25 cellular contexts compared by ENCODE assay signal in genomic region chr10:69738858-69739435, GRCh38.
"Had no signal": no experiment of that assay in that cellular context is flagged by ENCODE, and none has a peak within 500 bp of the region (broad histone marks: within the 10 kb centered on the region; RNA-seq: fewer than 3 reads in every experiment).

No MANE protein-coding gene starts in this region.

- H3K27ac ChIP-seq: brain microvascular endothelial cell, SJSA1 had no signal

- H3K36me3 Mint-ChIP-seq: activated naive CD8-positive, alpha-beta T cell treated with anti-CD3 and anti-CD28 coated beads for 36 hours had no signal

- H3K4me3 Mint-ChIP-seq: activated CD4-positive, alpha-beta T cell treated with anti-CD3 and anti-CD28 coated beads, Interleukin-2, amount 10 ng/mL, durations not matched to agents 24 days and 14 days; activated CD8-positive, alpha-beta T cell treated with anti-CD3 and anti-CD28 coated beads for 36 hours; activated naive CD8-positive, alpha-beta T cell treated with anti-CD3 and anti-CD28 coated beads for 36 hours; activated T-cell treated with anti-CD3 and anti-CD28 coated beads, Interleukin-2, amount 50 U/mL, for 72 hours; activated T-helper 17 cell treated with anti-CD3 and anti-CD28 coated beads, Interleukin-2, amount 50 U/mL, for 72 hours; T-helper 1 cell treated with Interleukin-12 subunit alpha and Interleukin-12 subunit beta and Interleukin-4 antibody, amounts not matched to agents 30 μg/mL and 1 μg/mL, for 36 hours; T-helper 2 cell treated with Interferon-gamma antibody and Interleukin-4, amounts not matched to agents 5 μg/mL and 100 μg/mL, for 36 hours had no signal

- H3K4me2 ChIP-seq: SK-N-SH had no signal

- H3K9me3 ChIP-seq: SJSA1, SK-N-SH had no signal

- H3K27ac Mint-ChIP-seq: activated CD4-positive, alpha-beta T cell treated with anti-CD3 and anti-CD28 coated beads, Interleukin-2, amount 10 ng/mL, durations not matched to agents 24 days and 14 days; activated CD8-positive, alpha-beta T cell treated with anti-CD3 and anti-CD28 coated beads for 36 hours; activated naive CD8-positive, alpha-beta T cell treated with anti-CD3 and anti-CD28 coated beads for 36 hours; activated T-cell treated with anti-CD3 and anti-CD28 coated beads, Interleukin-2, amount 50 U/mL, for 72 hours; activated T-helper 17 cell treated with anti-CD3 and anti-CD28 coated beads, Interleukin-2, amount 50 U/mL, for 72 hours; T-helper 1 cell treated with Interleukin-12 subunit alpha and Interleukin-12 subunit beta and Interleukin-4 antibody, amounts not matched to agents 30 μg/mL and 1 μg/mL, for 36 hours; T-helper 2 cell treated with Interferon-gamma antibody and Interleukin-4, amounts not matched to agents 5 μg/mL and 100 μg/mL, for 36 hours had no signal

- H3K36me3 ChIP-seq: brain microvascular endothelial cell, SJSA1 had no signal

- H3K27me3 ChIP-seq: brain microvascular endothelial cell, SJSA1 had no signal

- H3K9me3 Mint-ChIP-seq: activated CD4-positive, alpha-beta T cell treated with anti-CD3 and anti-CD28 coated beads, Interleukin-2, amount 10 ng/mL, durations not matched to agents 24 days and 14 days; activated CD8-positive, alpha-beta T cell treated with anti-CD3 and anti-CD28 coated beads for 36 hours; activated naive CD8-positive, alpha-beta T cell treated with anti-CD3 and anti-CD28 coated beads for 36 hours; activated T-cell treated with anti-CD3 and anti-CD28 coated beads, Interleukin-2, amount 50 U/mL, for 72 hours; activated T-helper 17 cell treated with anti-CD3 and anti-CD28 coated beads, Interleukin-2, amount 50 U/mL, for 72 hours; T-helper 1 cell treated with Interleukin-12 subunit alpha and Interleukin-12 subunit beta and Interleukin-4 antibody, amounts not matched to agents 30 μg/mL and 1 μg/mL, for 36 hours; T-helper 2 cell treated with Interferon-gamma antibody and Interleukin-4, amounts not matched to agents 5 μg/mL and 100 μg/mL, for 36 hours had no signal

- H3K4me3 ChIP-seq: SJSA1 had no signal

- H3K9ac ChIP-seq: SK-N-SH had no signal

- DNase-seq: activated CD4-positive, alpha-beta T cell treated with anti-CD3 and anti-CD28 coated beads, Interleukin-2, amount 10 ng/mL, durations not matched to agents 24 days and 14 days; activated CD4-positive, alpha-beta T cell treated with anti-CD3 and anti-CD28 coated beads, Interleukin-2, amount 50 U/mL, for 4 hours; activated CD8-positive, alpha-beta T cell treated with anti-CD3 and anti-CD28 coated beads for 36 hours; activated naive CD4-positive, alpha-beta T cell; activated naive CD4-positive, alpha-beta T cell treated with anti-CD3 and anti-CD28 coated beads, Interleukin-2, amount 50 U/mL, for 16 hours; activated naive CD8-positive, alpha-beta T cell treated with anti-CD3 and anti-CD28 coated beads for 36 hours; activated T-cell treated with anti-CD3 and anti-CD28 coated beads, Interleukin-2, amount 50 U/mL, for 1 hour; activated T-cell treated with anti-CD3 and anti-CD28 coated beads, Interleukin-2, amount 50 U/mL, for 72 hours; amniotic stem cell; aorta; brain microvascular endothelial cell; MM.1S; MV-4-11; NCI-H1092; NCI-H1436 treated with DMSO at 0.1 percent for 48 hours; NCI-H1694 treated with DMSO at 0.1 percent for 48 hours; NCI-H2029; NCI-H345; NCI-H524 treated with DMSO at 0.1 percent for 48 hours; SHP77 treated with DMSO at 0.1 percent for 48 hours; SK-N-SH had no signal

- ATAC-seq: activated CD8-positive, alpha-beta T cell treated with anti-CD3 and anti-CD28 coated beads for 36 hours; activated T-cell treated with anti-CD3 and anti-CD28 coated beads, Interleukin-2, amount 50 U/mL, for 72 hours; activated T-helper 17 cell treated with anti-CD3 and anti-CD28 coated beads, Interleukin-2, amount 50 U/mL, for 72 hours had no signal
